Comparison of ENCODE assay signal across 14 cellular contexts in genomic region chr10:128867119-128867518, GRCh38.
A peak's percentile ranks its signal among the peaks of the same experiment; 100 is the strongest.
DNase-seq lines count a peak whose midpoint lies in the region; ATAC-seq and TF ChIP-seq lines count a peak whose summit lies in the region.
"Had no signal": no experiment of that assay in that cellular context is flagged by ENCODE, and none has a peak within 500 bp of the region (broad histone marks: within the 10 kb centered on the region; RNA-seq: fewer than 3 reads in every experiment).

No MANE protein-coding gene starts in this region.

- no peak for TF ChIP-seq CTCF in esophagus muscularis mucosa (IDR thresholded peaks at IDR 0.05)

- ATAC-seq in sciatic nerve, result no peak
- ATAC-seq: CD8-positive, alpha-beta T cell; GM23338 had no signal

- no peaks in the 10 kb centered on the region for H3K27me3 ChIP-seq in esophagus muscularis mucosa

- H3K4me1 ChIP-seq in esophagus muscularis mucosa, result peaks cover 0 to 6% (median 0%) of the 10 kb centered on the region in 4 donors
- H3K4me1 ChIP-seq: Caco-2 had no signal

- H3K9me3 ChIP-seq in esophagus muscularis mucosa, result no peaks in the 10 kb centered on the region
- H3K9me3 ChIP-seq: Caco-2 had no signal

- H3K27ac ChIP-seq in esophagus muscularis mucosa (replicated peaks in 1 of 4), result no peak overlapping the region
- H3K27ac ChIP-seq: 22Rv1, HL-60 had no signal

- H3K36me3 ChIP-seq in esophagus muscularis mucosa, result no peaks in the 10 kb centered on the region

- DNase-seq in DMS 273 (lab: John Stamatoyannopoulos, UW; ENCODE audit: unreplicated experiment) (peak; percentile 6), DMS 273 treated with DMSO at 0.1 percent for 48 hours (lab: John Stamatoyannopoulos, UW) (no peak), esophagus muscularis mucosa (ENCODE audit: extremely low spot score) (peak; percentile 86), mucosa of gallbladder (ENCODE audit: low spot score) (peak; percentile 1), sciatic nerve (ENCODE audit: low spot score) (peak; percentile 9), cerebellar cortex (ENCODE audit: low spot score) (no peak), SHP77 treated with DMSO at 0.1 percent for 48 hours (lab: John Stamatoyannopoulos, UW) (no peak), germinal center (ENCODE audit: low spot score) (no peak)
- DNase-seq: Caco-2; CD8-positive, alpha-beta T cell; H7 had no signal

- no peak for TF ChIP-seq POLR2A in esophagus muscularis mucosa (IDR thresholded peaks at IDR 0.05; ENCODE audit: low read depth)

- no peak overlapping the region for H3K4me3 ChIP-seq in esophagus muscularis mucosa
- H3K4me3 ChIP-seq: GM23338 had no signal

- intact Hi-C loops in esophagus muscularis mucosa (cut with DNase I) (no loop called here), sciatic nerve (cut with DNase I) (no loop called here)

- 75% methylated on average over 6 of the region's 6 CpGs for WGBS in esophagus muscularis mucosa

- no peak for TF ChIP-seq EP300 in esophagus muscularis mucosa (IDR thresholded peaks at IDR 0.05)

Comparison
In these comparisons a context has a peak if more than half of its experiments do, and no peak if none do; other contexts are left out.
1. DNase-seq: peak in DMS 273 (single experiment), esophagus muscularis mucosa (single experiment), mucosa of gallbladder (single experiment) and sciatic nerve (single experiment); none in DMS 273 treated with DMSO at 0.1 percent for 48 hours (single experiment), cerebellar cortex (single experiment), SHP77 treated with DMSO at 0.1 percent for 48 hours (single experiment) and germinal center (single experiment).